24 cellular contexts compared by ENCODE assay signal in genomic region chr10:121326905-121327304, GRCh38.
"Had no signal": no experiment of that assay in that cellular context is flagged by ENCODE, and none has a peak within 500 bp of the region (broad histone marks: within the 10 kb centered on the region; RNA-seq: fewer than 3 reads in every experiment).

No MANE protein-coding gene starts in this region.

- DNase-seq: activated B cell treated with CpG ODN at 0.5 μM for 24 hours; activated CD4-positive, alpha-beta T cell treated with anti-CD3 and anti-CD28 coated beads for 36 hours; activated CD4-positive, alpha-beta T cell treated with anti-CD3 and anti-CD28 coated beads, Interleukin-2, amount 50 U/mL, for 4 hours; activated CD8-positive, alpha-beta memory T cell treated with anti-CD3 and anti-CD28 coated beads for 24 hours; activated CD8-positive, alpha-beta memory T cell treated with anti-CD3 and anti-CD28 coated beads, Interleukin-2, amount 50 U/mL, for 4 hours; activated effector memory CD4-positive, alpha-beta T cell treated with anti-CD3 and anti-CD28 coated beads, Interleukin-2, amount 50 U/mL, for 16 hours; activated naive CD4-positive, alpha-beta T cell treated with anti-CD3 and anti-CD28 coated beads, Interleukin-2, amount 10 ng/mL, durations not matched to agents 7 days and 5 days; activated T-cell treated with anti-CD3 and anti-CD28 coated beads, Interleukin-2, amount 50 U/mL, for 48 hours; amygdala; erythroblast; foreskin melanocyte; immature natural killer cell; kidney glomerular epithelial cell; left ventricle myocardium inferior; ovary; stimulated activated CD4-positive, alpha-beta T cell treated with anti-CD3 and anti-CD28 coated beads, Interleukin-12 subunit alpha, Interleukin-12 subunit beta, amount 100 ng/mL, for 4 hours; stimulated activated CD4-positive, alpha-beta T cell treated with anti-CD3 and anti-CD28 coated beads, Interleukin-4, amount 100 ng/mL, for 4 hours; stimulated activated naive CD8-positive, alpha-beta T cell treated with anti-CD3 and anti-CD28 coated beads, Interleukin-15, Interleukin-2, amounts not matched to agents 100 U/mL and 50 U/mL, for 24 hours; T-helper 17 cell had no signal

- H3K36me3 ChIP-seq: cardiac muscle cell, left ventricle myocardium inferior, neutrophil, ovary, prostate gland, right atrium auricular region had no signal

- H3K4me3 Mint-ChIP-seq: activated B cell treated with CpG ODN at 0.5 μM for 24 hours; activated CD4-positive, alpha-beta T cell treated with anti-CD3 and anti-CD28 coated beads for 36 hours; activated naive CD4-positive, alpha-beta T cell treated with anti-CD3 and anti-CD28 coated beads, Interleukin-2, amount 10 ng/mL, durations not matched to agents 7 days and 5 days; immature natural killer cell; natural killer cell treated with Interleukin-12 subunit alpha and Interleukin-12 subunit beta and Interleukin-15 and Interleukin-18, amount 100 ng/mL, for 72 hours; T-helper 17 cell had no signal

- H3K4me1 Mint-ChIP-seq: activated B cell treated with CpG ODN at 0.5 μM for 24 hours; activated CD4-positive, alpha-beta T cell treated with anti-CD3 and anti-CD28 coated beads for 36 hours; activated naive CD4-positive, alpha-beta T cell treated with anti-CD3 and anti-CD28 coated beads, Interleukin-2, amount 10 ng/mL, durations not matched to agents 7 days and 5 days; immature natural killer cell; T-helper 17 cell had no signal

- H3K9me3 Mint-ChIP-seq: immature natural killer cell had no signal

- H3K27me3 ChIP-seq: cardiac muscle cell, neutrophil, ovary, right atrium auricular region had no signal

- H3K36me3 Mint-ChIP-seq: activated naive CD4-positive, alpha-beta T cell treated with anti-CD3 and anti-CD28 coated beads, Interleukin-2, amount 10 ng/mL, durations not matched to agents 7 days and 5 days; immature natural killer cell; natural killer cell treated with Interleukin-12 subunit alpha and Interleukin-12 subunit beta and Interleukin-15 and Interleukin-18, amount 100 ng/mL, for 72 hours had no signal

- H3K4me3 ChIP-seq: cardiac muscle cell, left ventricle myocardium inferior, ovary, prostate gland, right atrium auricular region had no signal

- H3K4me1 ChIP-seq: left ventricle myocardium inferior, prostate gland, right atrium auricular region had no signal

- ATAC-seq: activated CD4-positive, alpha-beta T cell treated with anti-CD3 and anti-CD28 coated beads for 36 hours; natural killer cell treated with Interleukin-12 subunit alpha and Interleukin-12 subunit beta and Interleukin-15 and Interleukin-18, amount 100 ng/mL, for 72 hours; stimulated activated naive CD8-positive, alpha-beta T cell treated with anti-CD3 and anti-CD28 coated beads, Interleukin-15, Interleukin-2, amounts not matched to agents 100 U/mL and 50 U/mL, for 24 hours; T-helper 17 cell had no signal

- H3K9me3 ChIP-seq: neutrophil, ovary, prostate gland, right atrium auricular region had no signal

- H3K27ac Mint-ChIP-seq: activated B cell treated with CpG ODN at 0.5 μM for 24 hours; activated CD4-positive, alpha-beta T cell treated with anti-CD3 and anti-CD28 coated beads for 36 hours; activated naive CD4-positive, alpha-beta T cell treated with anti-CD3 and anti-CD28 coated beads, Interleukin-2, amount 10 ng/mL, durations not matched to agents 7 days and 5 days; immature natural killer cell; natural killer cell treated with Interleukin-12 subunit alpha and Interleukin-12 subunit beta and Interleukin-15 and Interleukin-18, amount 100 ng/mL, for 72 hours; T-helper 17 cell had no signal

- H3K27me3 Mint-ChIP-seq: activated B cell treated with CpG ODN at 0.5 μM for 24 hours; activated naive CD4-positive, alpha-beta T cell treated with anti-CD3 and anti-CD28 coated beads, Interleukin-2, amount 10 ng/mL, durations not matched to agents 7 days and 5 days had no signal

- H3K27ac ChIP-seq: cardiac muscle cell, left ventricle myocardium inferior, neutrophil, ovary, prostate gland, right atrium auricular region had no signal
